Comparison of ENCODE assay signal across 9 cellular contexts in genomic region chr11:57072640-57073039, GRCh38.
DNase-seq lines count a peak whose midpoint lies in the region; ATAC-seq and TF ChIP-seq lines count a peak whose summit lies in the region.
"Had no signal": no experiment of that assay in that cellular context is flagged by ENCODE, and none has a peak within 500 bp of the region (broad histone marks: within the 10 kb centered on the region; RNA-seq: fewer than 3 reads in every experiment).

No MANE protein-coding gene starts in this region.

- H3K9me3 ChIP-seq in subcutaneous abdominal adipose tissue (ENCODE audit: control insufficient read depth in 5 of 5, low read length in 5 of 5) = no peaks in the 10 kb centered on the region

- peak overlapping the region; percentile 45 for H3K27ac ChIP-seq in subcutaneous abdominal adipose tissue (ENCODE audit: low read depth, low read length)

- H3K4me3 ChIP-seq in HFF-Myc (replicated peaks; ENCODE audit: low read depth, low read length) (no peak overlapping the region), astrocyte of the spinal cord (ENCODE audit: low read depth, low read length) (no peak overlapping the region), subcutaneous abdominal adipose tissue (ENCODE audit: low read depth in 1 of 5, low read length in 5 of 5) (no peak overlapping the region)

- ATAC-seq in GM18511 (IDR thresholded peaks at IDR 0.05; ENCODE audit: unreplicated experiment) (no peak), HG03521 (IDR thresholded peaks at IDR 0.05; ENCODE audit: unreplicated experiment) (no peak)

- no peaks in the 10 kb centered on the region for H3K27me3 ChIP-seq in subcutaneous abdominal adipose tissue (ENCODE audit: control insufficient read depth in 5 of 5, insufficient read depth in 4 of 5, low read length in 5 of 5)

- H3K4me1 ChIP-seq in subcutaneous abdominal adipose tissue (ENCODE audit: control insufficient read depth in 5 of 5, insufficient read depth in 5 of 5, low read length in 5 of 5) = peaks cover 0 to 8% (median 0%) of the 10 kb centered on the region in 5 donors

- no peak overlapping the region for H3K9ac ChIP-seq in subcutaneous abdominal adipose tissue (ENCODE audit: low read length in 5 of 5)

- in situ Hi-C loops in astrocyte of the spinal cord (cut with HindIII; ENCODE audit: low sequenced_read_pairs) = no loop called here

- DNase-seq in HFF-Myc (ENCODE audit: extremely low read depth, low read depth) (peak; percentile 21), astrocyte of the spinal cord (ENCODE audit: low read depth, low spot score) (peak; percentile 97), inferior parietal cortex (ENCODE audit: extremely low spot score) (peak; percentile 23), Kasumi-1 (lab: John Stamatoyannopoulos, UW) (no peak), UCSD-AML1 (lab: John Stamatoyannopoulos, UW; ENCODE audit: unreplicated experiment) (no peak)
- DNase-seq: NCI-H748 treated with DMSO at 0.1 percent for 48 hours had no signal

- H3K36me3 ChIP-seq in subcutaneous abdominal adipose tissue (ENCODE audit: control insufficient read depth in 5 of 5, insufficient read depth in 5 of 5, low read length in 5 of 5) = no peaks in the 10 kb centered on the region

- TF ChIP-seq CTCF in HFF-Myc (IDR thresholded peaks at IDR 0.05; ENCODE audit: low read depth, low read length, missing control alignments) (no peak), astrocyte of the spinal cord (IDR thresholded peaks at IDR 0.05; ENCODE audit: low read depth, low read length) (no peak)

Comparison
In these comparisons a context has a peak if more than half of its experiments do, and no peak if none do; other contexts are left out.
1. DNase-seq: peak in HFF-Myc (single experiment), astrocyte of the spinal cord (single experiment) and inferior parietal cortex (single experiment); none in Kasumi-1 (0 of 2) and UCSD-AML1 (single experiment).